In the genomic region with DNA sequence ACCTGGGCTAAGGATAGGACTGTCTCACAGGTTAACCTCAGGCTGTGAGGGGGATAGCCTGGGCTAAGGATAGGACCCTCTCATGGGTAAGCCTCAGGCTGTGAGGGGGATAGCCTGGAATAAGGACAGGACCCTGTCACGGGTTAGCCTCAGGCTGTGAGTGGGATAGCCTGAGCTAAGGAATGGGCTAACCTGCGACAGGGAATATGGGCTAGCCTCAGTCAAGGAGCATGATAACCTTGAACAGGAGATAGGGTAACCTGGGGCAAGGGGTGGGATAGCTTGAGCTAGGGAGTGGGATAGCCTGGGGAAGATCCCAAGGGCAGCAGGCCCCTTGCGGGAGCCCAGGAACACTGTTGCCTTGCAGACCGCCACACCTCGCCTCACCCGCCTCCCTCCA, we compare ENCODE assay signal across 28 cellular contexts. TPM values are rescaled to one million over a fixed set of nuclear protein-coding genes. Genes with fewer than 3 reads are reported as not detected.
"Had no signal": no experiment of that assay in that cellular context is flagged by ENCODE, and none has a peak within 500 bp of the region (broad histone marks: within the 10 kb centered on the region; RNA-seq: fewer than 3 reads in every experiment).

No MANE protein-coding gene starts in this region.

- H3K9me3 ChIP-seq: left lung, lower lobe of right lung, pancreas, psoas muscle, right lobe of liver, suprapubic skin, thoracic aorta, tibial artery, uterus had no signal

- H3K9ac ChIP-seq: neural progenitor cell had no signal

- H3K27ac ChIP-seq: left lung, lower lobe of right lung, neural progenitor cell, pancreas, psoas muscle, right lobe of liver, suprapubic skin, thoracic aorta, tibial artery, uterus had no signal

- H3K4me3 ChIP-seq: left lung, lower lobe of right lung, neural progenitor cell, pancreas, psoas muscle, right lobe of liver, smooth muscle cell, suprapubic skin, thoracic aorta, tibial artery, uterus had no signal

- FAIRE-seq: islet of Langerhans, kidney, pancreas had no signal

- DNase-seq: hypothalamus; immature natural killer cell; kidney; left colon; lower lobe of right lung; mammary epithelial cell; mesendoderm; naive B cell; natural killer cell; nephron progenitor cell; psoas muscle; right lobe of liver; stimulated activated CD4-positive, alpha-beta T cell treated with anti-CD3 and anti-CD28 coated beads, Interleukin-2, amount 100 ng/mL, for 24 hours; stimulated activated CD4-positive, alpha-beta T cell treated with anti-CD3 and anti-CD28 coated beads, Interleukin-4, amount 100 ng/mL, for 1 hour; stimulated activated naive B cell treated with anti-CD40 and anti-IgM and Interleukin-4, amounts not matched to agents 10 μg/mL and 1 μg/mL and 100 μg/mL, for 72 hours; tibial artery; uterus had no signal

- H3K27me3 ChIP-seq: left lung, pancreas, right lobe of liver, suprapubic skin, uterus had no signal

- H3K4me2 ChIP-seq: neural progenitor cell, smooth muscle cell had no signal

- H3K36me3 ChIP-seq: left lung, lower lobe of right lung, neural progenitor cell, pancreas, right lobe of liver, suprapubic skin, thoracic aorta, tibial artery, uterus had no signal

- H2AFZ ChIP-seq: neural progenitor cell had no signal

- ATAC-seq: left colon; left lung; lower lobe of right lung; natural killer cell; pancreas; psoas muscle; right lobe of liver; stimulated activated naive B cell treated with anti-CD40 and anti-IgM and Interleukin-4, amounts not matched to agents 10 μg/mL and 1 μg/mL and 100 μg/mL, for 72 hours had no signal

- H3K4me1 ChIP-seq: neural progenitor cell, pancreas, uterus had no signal

RNA-seq across cellular contexts. Expression of a gene that starts 42.7 kb away (rescaled TPM):
- total RNA-seq: mammary epithelial cell, omental fat pad, skeletal muscle tissue, smooth muscle cell, subcutaneous adipose tissue had no signal
- polyA plus RNA-seq: liver, smooth muscle cell had no signal
